27 cellular contexts compared by ENCODE assay signal in genomic region chr13:99860736-99861135, GRCh38.
"Had no signal": no experiment of that assay in that cellular context is flagged by ENCODE, and none has a peak within 500 bp of the region (broad histone marks: within the 10 kb centered on the region; RNA-seq: fewer than 3 reads in every experiment).

No MANE protein-coding gene starts in this region.

- H3K27ac ChIP-seq: adrenal gland, ascending aorta, breast epithelium, coronary artery, foreskin keratinocyte, left lung, sigmoid colon, stomach, suprapubic skin, tibial nerve, WERI-Rb-1 had no signal

- H3K9me3 ChIP-seq: adrenal gland, ascending aorta, breast epithelium, left lung, sigmoid colon, stomach, suprapubic skin, tibial nerve had no signal

- ATAC-seq: activated CD8-positive, alpha-beta T cell treated with anti-CD3 and anti-CD28 coated beads, Interleukin-2, amount 10 ng/mL, durations not matched to agents 7 days and 5 days; activated T-helper 17 cell treated with anti-CD3 and anti-CD28 coated beads, Interleukin-2, amount 50 U/mL, for 72 hours; foreskin keratinocyte; left lung; stimulated activated memory B cell treated with anti-CD40 and anti-IgM and Interleukin-4, amounts not matched to agents 10 μg/mL and 1 μg/mL and 100 μg/mL, for 72 hours had no signal

- H3K4me1 ChIP-seq: adrenal gland, ascending aorta, breast epithelium, foreskin keratinocyte, left lung, sigmoid colon, stomach, tibial nerve had no signal

- DNase-seq: activated CD4-positive, alpha-beta T cell treated with anti-CD3 and anti-CD28 coated beads, Interleukin-2, amount 50 U/mL, for 1 hour; activated CD4-positive, CD25-positive, alpha-beta regulatory T cell treated with anti-CD3 and anti-CD28 coated beads, Interleukin-2, amount 50 U/mL, for 72 hours; activated CD8-positive, alpha-beta T cell treated with anti-CD3 and anti-CD28 coated beads, Interleukin-2, amount 10 ng/mL, durations not matched to agents 7 days and 5 days; activated naive CD4-positive, alpha-beta T cell; adrenal gland; cerebellar nuclear complex; erythroblast; foreskin keratinocyte; kidney; left lung; posterior cingulate gyrus; sigmoid colon; stimulated activated CD4-positive, alpha-beta T cell treated with anti-CD3 and anti-CD28 coated beads, Interleukin-15, amount 100 ng/mL, for 24 hours; stomach; WERI-Rb-1 had no signal

- H3K27ac Mint-ChIP-seq: activated CD8-positive, alpha-beta T cell treated with anti-CD3 and anti-CD28 coated beads, Interleukin-2, amount 10 ng/mL, durations not matched to agents 7 days and 5 days; activated naive CD8-positive, alpha-beta T cell; activated T-helper 17 cell treated with anti-CD3 and anti-CD28 coated beads, Interleukin-2, amount 50 U/mL, for 72 hours; mesothelial cell of epicardium; stimulated activated memory B cell treated with anti-CD40 and anti-IgM and Interleukin-4, amounts not matched to agents 10 μg/mL and 1 μg/mL and 100 μg/mL, for 72 hours; T-helper 2 cell treated with Interferon-gamma antibody and Interleukin-4, amounts not matched to agents 5 μg/mL and 100 μg/mL, for 36 hours had no signal

- H3K4me1 Mint-ChIP-seq: stimulated activated memory B cell treated with anti-CD40 and anti-IgM and Interleukin-4, amounts not matched to agents 10 μg/mL and 1 μg/mL and 100 μg/mL, for 72 hours had no signal

- H3K36me3 ChIP-seq: adrenal gland, ascending aorta, breast epithelium, left lung, sigmoid colon, suprapubic skin, tibial nerve, WERI-Rb-1 had no signal

- H3K36me3 Mint-ChIP-seq: mesothelial cell of epicardium had no signal

- H3K9me3 Mint-ChIP-seq: activated T-helper 17 cell treated with anti-CD3 and anti-CD28 coated beads, Interleukin-2, amount 50 U/mL, for 72 hours; mesothelial cell of epicardium; nephron; stimulated activated memory B cell treated with anti-CD40 and anti-IgM and Interleukin-4, amounts not matched to agents 10 μg/mL and 1 μg/mL and 100 μg/mL, for 72 hours; T-helper 2 cell treated with Interferon-gamma antibody and Interleukin-4, amounts not matched to agents 5 μg/mL and 100 μg/mL, for 36 hours had no signal

- H3K4me3 Mint-ChIP-seq: activated CD8-positive, alpha-beta T cell treated with anti-CD3 and anti-CD28 coated beads, Interleukin-2, amount 10 ng/mL, durations not matched to agents 7 days and 5 days; activated naive CD8-positive, alpha-beta T cell; activated T-helper 17 cell treated with anti-CD3 and anti-CD28 coated beads, Interleukin-2, amount 50 U/mL, for 72 hours; mesothelial cell of epicardium; nephron; stimulated activated memory B cell treated with anti-CD40 and anti-IgM and Interleukin-4, amounts not matched to agents 10 μg/mL and 1 μg/mL and 100 μg/mL, for 72 hours; T-helper 2 cell treated with Interferon-gamma antibody and Interleukin-4, amounts not matched to agents 5 μg/mL and 100 μg/mL, for 36 hours had no signal

- H3K27me3 Mint-ChIP-seq: activated naive CD8-positive, alpha-beta T cell; stimulated activated memory B cell treated with anti-CD40 and anti-IgM and Interleukin-4, amounts not matched to agents 10 μg/mL and 1 μg/mL and 100 μg/mL, for 72 hours had no signal

- H3K27me3 ChIP-seq: adrenal gland, ascending aorta, breast epithelium, left lung, sigmoid colon, stomach, suprapubic skin, tibial nerve had no signal

- H3K4me3 ChIP-seq: adrenal gland, ascending aorta, breast epithelium, coronary artery, left lung, sigmoid colon, smooth muscle cell, stomach, suprapubic skin, tibial nerve had no signal
